15 cellular contexts compared by ENCODE assay signal in genomic region chr3:39192490-39193092, GRCh38. TPM values are rescaled to one million over a fixed set of nuclear protein-coding genes. Genes with fewer than 3 reads are reported as not detected.
DNase-seq lines count a peak whose midpoint lies in the region; ATAC-seq, FAIRE-seq and TF ChIP-seq lines count a peak whose summit lies in the region.
"Had no signal": no experiment of that assay in that cellular context is flagged by ENCODE, and none has a peak within 500 bp of the region (broad histone marks: within the 10 kb centered on the region; RNA-seq: fewer than 3 reads in every experiment).

A gene with protein sequence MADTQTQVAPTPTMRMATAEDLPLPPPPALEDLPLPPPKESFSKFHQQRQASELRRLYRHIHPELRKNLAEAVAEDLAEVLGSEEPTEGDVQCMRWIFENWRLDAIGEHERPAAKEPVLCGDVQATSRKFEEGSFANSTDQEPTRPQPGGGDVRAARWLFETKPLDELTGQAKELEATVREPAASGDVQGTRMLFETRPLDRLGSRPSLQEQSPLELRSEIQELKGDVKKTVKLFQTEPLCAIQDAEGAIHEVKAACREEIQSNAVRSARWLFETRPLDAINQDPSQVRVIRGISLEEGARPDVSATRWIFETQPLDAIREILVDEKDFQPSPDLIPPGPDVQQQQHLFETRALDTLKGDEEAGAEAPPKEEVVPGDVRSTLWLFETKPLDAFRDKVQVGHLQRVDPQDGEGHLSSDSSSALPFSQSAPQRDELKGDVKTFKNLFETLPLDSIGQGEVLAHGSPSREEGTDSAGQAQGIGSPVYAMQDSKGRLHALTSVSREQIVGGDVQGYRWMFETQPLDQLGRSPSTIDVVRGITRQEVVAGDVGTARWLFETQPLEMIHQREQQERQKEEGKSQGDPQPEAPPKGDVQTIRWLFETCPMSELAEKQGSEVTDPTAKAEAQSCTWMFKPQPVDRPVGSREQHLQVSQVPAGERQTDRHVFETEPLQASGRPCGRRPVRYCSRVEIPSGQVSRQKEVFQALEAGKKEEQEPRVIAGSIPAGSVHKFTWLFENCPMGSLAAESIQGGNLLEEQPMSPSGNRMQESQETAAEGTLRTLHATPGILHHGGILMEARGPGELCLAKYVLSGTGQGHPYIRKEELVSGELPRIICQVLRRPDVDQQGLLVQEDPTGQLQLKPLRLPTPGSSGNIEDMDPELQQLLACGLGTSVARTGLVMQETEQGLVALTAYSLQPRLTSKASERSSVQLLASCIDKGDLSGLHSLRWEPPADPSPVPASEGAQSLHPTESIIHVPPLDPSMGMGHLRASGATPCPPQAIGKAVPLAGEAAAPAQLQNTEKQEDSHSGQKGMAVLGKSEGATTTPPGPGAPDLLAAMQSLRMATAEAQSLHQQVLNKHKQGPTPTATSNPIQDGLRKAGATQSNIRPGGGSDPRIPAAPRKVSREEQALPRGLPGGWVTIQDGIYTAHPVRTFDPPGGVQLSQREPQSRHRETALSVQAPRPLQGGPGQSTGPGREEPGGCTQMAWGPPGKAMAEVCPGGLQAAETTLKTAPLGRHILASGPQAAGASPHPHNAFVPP (N-terminal part only) (minus strand): TSS chr3:39192595. CDS start chr3:39189445, 3,150 bp downstream.

- H4K20me1 ChIP-seq in astrocyte (ENCODE audit: insufficient read depth, low read length) (no peaks in the 10 kb centered on the region), mammary epithelial cell (ENCODE audit: insufficient read depth, low read length) (no peaks in the 10 kb centered on the region)

- H3K27me3 Mint-ChIP-seq in astrocyte (ENCODE audit: low read depth, unreplicated experiment) (peaks cover 4% of the 10 kb centered on the region), nephron progenitor cell (ENCODE audit: low read depth, poor library complexity) (no peaks in the 10 kb centered on the region)

- TF ChIP-seq CTCF in astrocyte (IDR thresholded peaks at IDR 0.05; ENCODE audit: insufficient read depth, low read depth, low read length) (no peak), nephron progenitor cell (IDR thresholded peaks at IDR 0.05) (no peak), mammary epithelial cell (conservative IDR thresholded peaks at IDR 0.05 in 1 of 2, IDR thresholded peaks at IDR 0.05 in 1 of 2; ENCODE audit: extremely low read depth in 1 of 2, insufficient read depth in 1 of 2, low read depth in 1 of 2, low read length in 2 of 2) (no peak), thyroid gland (IDR thresholded peaks at IDR 0.05) (no peak)

- ATAC-seq in HG03571 (IDR thresholded peaks at IDR 0.05; ENCODE audit: unreplicated experiment), result no peak
- ATAC-seq: right lobe of liver had no signal

- H3K27ac ChIP-seq in astrocyte (ENCODE audit: low read depth, low read length) (no peak within 1 kb of the TSS), mammary epithelial cell (ENCODE audit: insufficient read depth, low read depth, low read length) (no peak within 1 kb of the TSS), thyroid gland (no peak within 1 kb of the TSS)
- H3K27ac ChIP-seq: right lobe of liver, RWPE1 had no signal

- in situ Hi-C loops in mammary epithelial cell (cut with MboI; ENCODE audit: low sequenced_read_pairs in 2 of 2), result loop anchor here in 1 of 2 donors (5.0 to 25.0 kb wide), 2 partner anchors 95 to 195 kb away; partner anchors contain the start of gene SLC25A38

- dilution Hi-C loops in mammary epithelial cell (cut with HindIII; ENCODE audit: low sequenced_read_pairs), result loop anchor here (5.0 kb wide), 2 partner anchors 85 to 100 kb away; partner anchors contain the start of genes GORASP1 and TTC21A

- peak in 2 of 3 donors; percentile 22 to 30 for DNase-seq in stimulated activated CD4-positive, alpha-beta T cell treated with anti-CD3 and anti-CD28 coated beads, Interleukin-12 subunit alpha, Interleukin-12 subunit beta, amount 100 ng/mL, for 48 hours (ENCODE audit: low read depth in 2 of 3, low spot score in 1 of 3)
- DNase-seq in stimulated activated CD4-positive, alpha-beta T cell treated with anti-CD3 and anti-CD28 coated beads, Interleukin-12 subunit alpha, Interleukin-12 subunit beta, amount 100 ng/mL, for 4 hours, result no peak
- peak; percentile 14 for DNase-seq in astrocyte (ENCODE audit: low read depth)
- no peak for DNase-seq in nephron progenitor cell
- no peak for DNase-seq in mammary epithelial cell
- no peak for DNase-seq in thyroid gland
- DNase-seq in NCI-H2029 (lab: John Stamatoyannopoulos, UW), result no peak
- DNase-seq: AML-193, anterior cingulate cortex, GF-D8, NCI-H446, right lobe of liver had no signal

- H3K4me2 ChIP-seq in astrocyte (ENCODE audit: low read length) (peak within 1 kb of the TSS; percentile 30), mammary epithelial cell (ENCODE audit: insufficient read depth, low read depth, low read length) (no peak within 1 kb of the TSS)

- CTCF ChIA-PET in mammary epithelial cell (lab: Charles Lee; ENCODE audit: low non-redundant PET), result no interaction called here

- peaks cover 10% of the 10 kb centered on the region for H3K4me1 ChIP-seq in astrocyte (ENCODE audit: insufficient read depth, low read length)
- no peaks in the 10 kb centered on the region for H3K4me1 ChIP-seq in mammary epithelial cell (ENCODE audit: insufficient read depth, low read length)
- H3K4me1 ChIP-seq in thyroid gland, result peaks cover 0 to 14% of the 10 kb centered on the region in 2 donors
- H3K4me1 ChIP-seq: right lobe of liver had no signal

- no peak for TF ChIP-seq POLR2A in thyroid gland (IDR thresholded peaks at IDR 0.05)

- H3K4me3 ChIP-seq in astrocyte (ENCODE audit: insufficient read depth, low read depth, low read length), result no peak within 1 kb of the TSS
- H3K4me3 ChIP-seq in mammary epithelial cell (replicated peaks in 1 of 3; ENCODE audit: insufficient read depth in 1 of 3, low read depth in 2 of 3, low read length in 3 of 3), result no peak within 1 kb of the TSS
- H3K4me3 ChIP-seq in thyroid gland (replicated peaks in 1 of 3), result no peak within 1 kb of the TSS
- H3K4me3 ChIP-seq: right lobe of liver had no signal

- FAIRE-seq in astrocyte (lab: Jason Lieb, UNC), result no peak
- FAIRE-seq: endometrium had no signal

- H3K9me3 ChIP-seq in astrocyte (ENCODE audit: insufficient read depth, low read depth, low read length) (no peaks in the 10 kb centered on the region), mammary epithelial cell (replicated peaks; ENCODE audit: insufficient read depth, low read length) (no peaks in the 10 kb centered on the region), thyroid gland (no peaks in the 10 kb centered on the region)
- H3K9me3 ChIP-seq: right lobe of liver had no signal

- H3K9ac ChIP-seq in astrocyte (ENCODE audit: low read length) (no peak within 1 kb of the TSS), mammary epithelial cell (ENCODE audit: insufficient read depth, low read length) (no peak within 1 kb of the TSS)

- intact Hi-C loops in mammary epithelial cell (cut with micrococcal nuclease), result no loop called here
- intact Hi-C loops in thyroid gland (cut with DNase I), result no loop called here

- peaks cover 2% of the 10 kb centered on the region for H3K27me3 ChIP-seq in astrocyte (ENCODE audit: insufficient read depth, low read length)
- H3K27me3 ChIP-seq in mammary epithelial cell (ENCODE audit: insufficient read depth, low read length), result no peaks in the 10 kb centered on the region
- H3K27me3 ChIP-seq in thyroid gland, result no peaks in the 10 kb centered on the region
- H3K27me3 ChIP-seq: right lobe of liver had no signal

- H3K4me1 Mint-ChIP-seq in astrocyte (ENCODE audit: low read depth, unreplicated experiment), result peaks cover 42% of the 10 kb centered on the region
- H3K4me1 Mint-ChIP-seq in nephron progenitor cell, result peaks cover 63% of the 10 kb centered on the region

- peak within 1 kb of the TSS; percentile 88 for H3K27ac Mint-ChIP-seq in astrocyte (ENCODE audit: unreplicated experiment)
- peak within 1 kb of the TSS; percentile 80 for H3K27ac Mint-ChIP-seq in nephron progenitor cell

- H3K9me3 Mint-ChIP-seq in astrocyte (ENCODE audit: unreplicated experiment), result no peaks in the 10 kb centered on the region
- no peaks in the 10 kb centered on the region for H3K9me3 Mint-ChIP-seq in nephron progenitor cell

- H2AFZ ChIP-seq in astrocyte (ENCODE audit: low read depth, low read length) (no peak within 1 kb of the TSS), mammary epithelial cell (ENCODE audit: low read depth, low read length) (no peak within 1 kb of the TSS)

- H3K4me3 Mint-ChIP-seq in astrocyte (ENCODE audit: unreplicated experiment) (peak within 1 kb of the TSS; percentile 14), nephron progenitor cell (peak within 1 kb of the TSS; percentile 33)

- H3K36me3 Mint-ChIP-seq in astrocyte (ENCODE audit: low read depth, unreplicated experiment) (no peaks in the 10 kb centered on the region), nephron progenitor cell (ENCODE audit: low read depth) (peaks cover 4% of the 10 kb centered on the region)

- WGBS in mammary epithelial cell (ENCODE audit: low coverage, missing lambda C conversion rate), result 73% methylated on average over 5 of the region's 9 CpGs
- 86 to 88% methylated on average over 9 of the region's 9 CpGs for WGBS in thyroid gland, 2 donors

- no TSS peak for BruUV-seq in mammary epithelial cell (replicated peaks; lab: Mats Ljungman, UMichigan)

- no peaks in the 10 kb centered on the region for H3K36me3 ChIP-seq in astrocyte (ENCODE audit: insufficient read depth, low read length)
- no peaks in the 10 kb centered on the region for H3K36me3 ChIP-seq in mammary epithelial cell (ENCODE audit: insufficient read depth, low read length)
- H3K36me3 ChIP-seq in thyroid gland, result no peaks in the 10 kb centered on the region
- H3K36me3 ChIP-seq: right lobe of liver had no signal

- H3K79me2 ChIP-seq in astrocyte (ENCODE audit: insufficient read depth, low read length) (no peaks in the 10 kb centered on the region), mammary epithelial cell (ENCODE audit: insufficient read depth, low read length) (no peaks in the 10 kb centered on the region)

RNA-seq across cellular contexts. Expression of the gene that starts here (rescaled TPM):
- total RNA-seq in astrocyte, result 1.1 and 1.5 TPM in 2 replicates
- total RNA-seq in mammary epithelial cell, result not detected
- not detected for polyA plus RNA-seq in mammary epithelial cell
- polyA minus RNA-seq in mammary epithelial cell, result not detected
- total RNA-seq in thyroid gland, result not detected

Comparison
In these comparisons a context has a peak if more than half of its experiments do, and no peak if none do; other contexts are left out.
1. DNase-seq: peak in stimulated activated CD4-positive, alpha-beta T cell treated with anti-CD3 and anti-CD28 coated beads, Interleukin-12 subunit alpha, Interleukin-12 subunit beta, amount 100 ng/mL, for 48 hours (2 of 3) and astrocyte (single experiment); none in stimulated activated CD4-positive, alpha-beta T cell treated with anti-CD3 and anti-CD28 coated beads, Interleukin-12 subunit alpha, Interleukin-12 subunit beta, amount 100 ng/mL, for 4 hours (single experiment), nephron progenitor cell (single experiment), mammary epithelial cell (single experiment), thyroid gland (0 of 2) and NCI-H2029 (single experiment).